Comparison of ENCODE assay signal across 15 cellular contexts in the genomic region with DNA sequence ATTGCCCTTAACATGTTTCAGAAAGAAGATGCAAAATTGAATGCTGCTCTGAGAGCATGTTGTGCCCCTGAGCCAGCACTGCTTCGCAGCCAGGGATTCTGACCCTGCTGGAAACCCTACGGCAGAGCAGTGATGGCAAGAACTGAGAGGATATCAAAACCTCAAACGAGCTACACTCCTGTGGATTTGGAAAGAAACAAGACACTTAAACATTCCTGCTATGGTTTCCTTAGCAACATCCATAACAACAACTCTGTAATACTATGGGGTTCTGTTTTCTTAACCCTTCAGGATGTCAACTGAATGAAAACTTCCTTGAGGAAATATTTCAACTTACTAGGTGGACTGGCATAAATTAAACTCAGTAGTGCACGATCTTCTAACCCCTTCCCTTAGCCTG.
DNase-seq lines count a peak whose midpoint lies in the region; ATAC-seq and TF ChIP-seq lines count a peak whose summit lies in the region.
"Had no signal": no experiment of that assay in that cellular context is flagged by ENCODE, and none has a peak within 500 bp of the region (broad histone marks: within the 10 kb centered on the region; RNA-seq: fewer than 3 reads in every experiment).

No MANE protein-coding gene starts in this region.

- H3K36me3 ChIP-seq in breast epithelium (no peaks in the 10 kb centered on the region), iPS-18a (ENCODE audit: control insufficient read depth, low read depth, low read length) (no peaks in the 10 kb centered on the region), upper lobe of right lung (no peaks in the 10 kb centered on the region), transverse colon (no peaks in the 10 kb centered on the region)
- H3K36me3 ChIP-seq: thyroid gland had no signal

- H3K4me3 Mint-ChIP-seq in MCF 10A (ENCODE audit: unreplicated experiment): no peak overlapping the region
- H3K4me3 Mint-ChIP-seq in CD4-positive, alpha-beta T cell: no peak overlapping the region
- H3K4me3 Mint-ChIP-seq: natural killer cell had no signal

- no peak overlapping the region for H3K27ac Mint-ChIP-seq in MCF 10A (ENCODE audit: low read depth, unreplicated experiment)
- no peak overlapping the region for H3K27ac Mint-ChIP-seq in CD4-positive, alpha-beta T cell
- H3K27ac Mint-ChIP-seq: natural killer cell had no signal

- ATAC-seq in upper lobe of right lung: peak; percentile 36
- no peak for ATAC-seq in CD4-positive, alpha-beta T cell (ENCODE audit: poor library complexity)
- ATAC-seq: natural killer cell had no signal

- H3K9me3 Mint-ChIP-seq in MCF 10A (ENCODE audit: unreplicated experiment): no peaks in the 10 kb centered on the region
- H3K9me3 Mint-ChIP-seq in CD4-positive, alpha-beta T cell: no peaks in the 10 kb centered on the region
- H3K9me3 Mint-ChIP-seq: brain had no signal

- no peaks in the 10 kb centered on the region for H3K27me3 ChIP-seq in breast epithelium
- H3K27me3 ChIP-seq in iPS-18a (ENCODE audit: control insufficient read depth, insufficient read depth, low read length): no peaks in the 10 kb centered on the region
- no peaks in the 10 kb centered on the region for H3K27me3 ChIP-seq in upper lobe of right lung
- no peaks in the 10 kb centered on the region for H3K27me3 ChIP-seq in CD4-positive, alpha-beta T cell (ENCODE audit: control insufficient read depth, insufficient read depth, low read length)
- H3K27me3 ChIP-seq in transverse colon: no peaks in the 10 kb centered on the region
- H3K27me3 ChIP-seq: thyroid gland had no signal

- H3K9ac ChIP-seq in iPS-18a (ENCODE audit: low read length): peak overlapping the region; percentile 25

- no peaks in the 10 kb centered on the region for H3K4me1 ChIP-seq in breast epithelium
- peaks cover 3% of the 10 kb centered on the region for H3K4me1 ChIP-seq in iPS-18a (ENCODE audit: control insufficient read depth, low read depth, low read length)
- H3K4me1 ChIP-seq in upper lobe of right lung: no peaks in the 10 kb centered on the region
- no peaks in the 10 kb centered on the region for H3K4me1 ChIP-seq in transverse colon

- H3K27ac ChIP-seq in breast epithelium (no peak overlapping the region), iPS-18a (ENCODE audit: low read length) (no peak overlapping the region), upper lobe of right lung (no peak overlapping the region), transverse colon (no peak overlapping the region)
- H3K27ac ChIP-seq in CD4-positive, alpha-beta T cell (ENCODE audit: low read depth, low read length): no peak overlapping the region
- H3K27ac ChIP-seq: thyroid gland had no signal

- in situ Hi-C loops in transverse colon (cut with MboI; ENCODE audit: low pct_ligation_motif_present in 1 of 4, low pct_unique_long_range_greater_than_20kb in 1 of 4, low sequenced_read_pairs in 3 of 4): no loop called here

- intact Hi-C loops in MCF 10A (cut with micrococcal nuclease): no loop called here
- intact Hi-C loops in breast epithelium (cut with DNase I; ENCODE audit: low total_unique reads): no loop called here
- intact Hi-C loops in upper lobe of right lung (cut with DNase I): no loop called here
- intact Hi-C loops in CD4-positive, alpha-beta T cell (cut with DNase I, micrococcal nuclease): no loop called here
- intact Hi-C loops in transverse colon (cut with DNase I; ENCODE audit: low total_unique reads): no loop called here

- TF ChIP-seq CTCF in MCF 10A (IDR thresholded peaks at IDR 0.05; ENCODE audit: unreplicated experiment): no peak
- TF ChIP-seq CTCF in breast epithelium (IDR thresholded peaks at IDR 0.05): no peak
- TF ChIP-seq CTCF in upper lobe of right lung (IDR thresholded peaks at IDR 0.05): no peak
- no peak for TF ChIP-seq CTCF in CD4-positive, alpha-beta T cell (IDR thresholded peaks at IDR 0.05)
- TF ChIP-seq CTCF in transverse colon (IDR thresholded peaks at IDR 0.05): no peak

- H3K4me1 Mint-ChIP-seq in MCF 10A (ENCODE audit: insufficient read depth, unreplicated experiment): peaks cover 7% of the 10 kb centered on the region
- H3K4me1 Mint-ChIP-seq in CD4-positive, alpha-beta T cell (ENCODE audit: low read depth): no peaks in the 10 kb centered on the region
- H3K4me1 Mint-ChIP-seq: natural killer cell had no signal

- 29 to 36% methylated on average over 4 of the region's 4 CpGs for WGBS in transverse colon (ENCODE audit: low coverage in 1 of 2), 2 donors

- BruUV-seq in MCF 10A (replicated peaks; lab: Mats Ljungman, UMichigan): no TSS peak

- no peaks in the 10 kb centered on the region for H3K27me3 Mint-ChIP-seq in MCF 10A (ENCODE audit: insufficient read depth, unreplicated experiment)
- H3K27me3 Mint-ChIP-seq in CD4-positive, alpha-beta T cell: no peaks in the 10 kb centered on the region
- H3K27me3 Mint-ChIP-seq: brain had no signal

- POLR2A ChIA-PET in MCF 10A (lab: Yijun Ruan, JAX): interaction anchor here (0.6 to 2.0 kb wide), 2 partner anchors 18 to 42 kb away, joined by 4 read pairs; no protein-coding TSS in a partner anchor
- POLR2A ChIA-PET in CD4-positive, alpha-beta T cell (lab: Charles Lee): no interaction called here

- TF ChIP-seq EP300 in transverse colon (IDR thresholded peaks at IDR 0.05; ENCODE audit: low read depth): no peak

- CTCF ChIA-PET in MCF 10A (lab: Yijun Ruan, JAX): interaction anchor here (0.6 to 1.0 kb wide), 2 partner anchors 17 to 680 kb away, joined by 4 to 5 read pairs; no protein-coding TSS in a partner anchor
- CTCF ChIA-PET in CD4-positive, alpha-beta T cell (lab: Charles Lee): no interaction called here

- H3K36me3 Mint-ChIP-seq in MCF 10A (ENCODE audit: insufficient read depth, unreplicated experiment): no peaks in the 10 kb centered on the region
- H3K36me3 Mint-ChIP-seq in CD4-positive, alpha-beta T cell (ENCODE audit: low read depth): no peaks in the 10 kb centered on the region
- H3K36me3 Mint-ChIP-seq: brain, natural killer cell had no signal

- TF ChIP-seq POLR2A in breast epithelium (IDR thresholded peaks at IDR 0.05): no peak
- TF ChIP-seq POLR2A in transverse colon (IDR thresholded peaks at IDR 0.05): no peak

- H3K4me3 ChIP-seq in breast epithelium (no peak overlapping the region), iPS-18a (ENCODE audit: low read length) (no peak overlapping the region), upper lobe of right lung (no peak overlapping the region), transverse colon (no peak overlapping the region)
- H3K4me3 ChIP-seq: thyroid gland had no signal

- no peaks in the 10 kb centered on the region for H3K9me3 ChIP-seq in breast epithelium
- H3K9me3 ChIP-seq in iPS-18a (ENCODE audit: control insufficient read depth, low read depth, low read length): no peaks in the 10 kb centered on the region
- H3K9me3 ChIP-seq in upper lobe of right lung: no peaks in the 10 kb centered on the region
- H3K9me3 ChIP-seq in CD4-positive, alpha-beta T cell (ENCODE audit: control insufficient read depth, low read length): no peaks in the 10 kb centered on the region
- H3K9me3 ChIP-seq in transverse colon: no peaks in the 10 kb centered on the region
- H3K9me3 ChIP-seq: thyroid gland had no signal

- DNase-seq in MCF 10A (ENCODE audit: unreplicated experiment) (peak; percentile 49), breast epithelium (ENCODE audit: low spot score in 2 of 2) (no peak), amniotic stem cell (lab: John Stamatoyannopoulos, UW) (peak; percentile 30), upper lobe of right lung (no peak), T1000 (lab: John Stamatoyannopoulos, UW) (no peak), transverse colon (no peak)
- DNase-seq in CD4-positive, alpha-beta T cell: no peak
- DNase-seq: AML-193, glutamatergic neuron, natural killer cell, NCI-H1930, SHP77 had no signal

Comparison
In these comparisons a context has a peak if more than half of its experiments do, and no peak if none do; other contexts are left out.
1. DNase-seq: peak in MCF 10A (single experiment) and amniotic stem cell (single experiment); none in breast epithelium (0 of 2), upper lobe of right lung (single experiment), CD4-positive, alpha-beta T cell (0 of 10), T1000 (single experiment) and transverse colon (single experiment).